ENCODE assay signal across 19 cellular contexts in the genomic region with DNA sequence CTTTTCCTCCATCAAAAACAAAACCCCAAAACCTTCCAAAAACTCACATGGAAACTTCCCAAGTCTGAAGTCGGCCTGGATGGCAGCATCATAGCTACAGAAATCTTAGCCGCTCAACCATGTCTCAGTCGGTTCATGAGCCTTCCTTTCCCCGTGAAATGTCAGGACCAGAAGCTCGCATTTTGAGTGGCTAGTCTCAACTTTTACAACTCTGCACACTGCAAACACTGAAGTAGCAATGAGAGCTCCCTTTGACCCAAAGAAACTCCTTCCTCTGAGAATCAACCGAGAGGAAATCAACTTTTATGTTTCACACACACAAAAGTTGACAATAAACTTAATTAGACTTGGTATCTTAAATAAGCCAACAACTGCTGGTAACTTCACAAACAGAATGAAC. TPM values are rescaled to one million over a fixed set of nuclear protein-coding genes. Genes with fewer than 3 reads are reported as not detected.
DNase-seq lines count a peak whose midpoint lies in the region; ATAC-seq and TF ChIP-seq lines count a peak whose summit lies in the region.
"Had no signal": no experiment of that assay in that cellular context is flagged by ENCODE, and none has a peak within 500 bp of the region (broad histone marks: within the 10 kb centered on the region; RNA-seq: fewer than 3 reads in every experiment).

No MANE protein-coding gene starts in this region.

- peak overlapping the region in 1 of 2 donors; percentile 81 for H3K9ac ChIP-seq in colonic mucosa (ENCODE audit: low read depth in 2 of 2, low read length in 2 of 2)
- H3K9ac ChIP-seq in mucosa of rectum (ENCODE audit: low read depth in 1 of 2, low read length in 2 of 2) = peak overlapping the region in 1 of 2 donors; percentile 47
- H3K9ac ChIP-seq: BLaER1 had no signal

- TF ChIP-seq CTCF in colonic mucosa (IDR thresholded peaks at IDR 0.05) = no peak
- no peak for TF ChIP-seq CTCF in progenitor cell of endocrine pancreas (IDR thresholded peaks at IDR 0.05; ENCODE audit: unreplicated experiment)

- H3K4me1 ChIP-seq in colonic mucosa = no peaks in the 10 kb centered on the region
- peaks cover 11 to 31% of the 10 kb centered on the region in 2 donors for H3K4me1 ChIP-seq in mucosa of rectum (ENCODE audit: control insufficient read depth in 2 of 2, insufficient read depth in 2 of 2, low read length in 2 of 2)
- H3K4me1 ChIP-seq: BLaER1 had no signal

- peaks cover 4% of the 10 kb centered on the region for H3K9me3 Mint-ChIP-seq in progenitor cell of endocrine pancreas (ENCODE audit: low read depth)
- H3K9me3 Mint-ChIP-seq: GM23338 had no signal

- DNase-seq in T-helper 17 cell = no peak
- DNase-seq in colonic mucosa = peak; percentile 59
- DNase-seq in progenitor cell of endocrine pancreas (ENCODE audit: low spot score, unreplicated experiment) = no peak
- DNase-seq in middle frontal gyrus (ENCODE audit: extremely low spot score, low spot score) = no peak
- DNase-seq in caudate nucleus (lab: John Stamatoyannopoulos, UW) = no peak
- DNase-seq: 8988T; CD4-positive, alpha-beta memory T cell; DMS 273 treated with DMSO at 0.1 percent for 48 hours; DMS53; DND-41; EL; HCEC 1CT had no signal

- H3K4me1 Mint-ChIP-seq in T-helper 17 cell = peaks cover 6% of the 10 kb centered on the region
- H3K4me1 Mint-ChIP-seq in progenitor cell of endocrine pancreas (ENCODE audit: low read depth) = peaks cover 29% of the 10 kb centered on the region
- H3K4me1 Mint-ChIP-seq: CD14-positive monocyte had no signal

- ATAC-seq in T-helper 17 cell (no peak), GM19035 (IDR thresholded peaks at IDR 0.05; ENCODE audit: unreplicated experiment) (no peak), GM18861 (IDR thresholded peaks at IDR 0.05; ENCODE audit: unreplicated experiment) (no peak)
- ATAC-seq: GM12878, GM23338 had no signal

- H3K36me3 ChIP-seq in colonic mucosa = no peaks in the 10 kb centered on the region
- no peaks in the 10 kb centered on the region for H3K36me3 ChIP-seq in mucosa of rectum (ENCODE audit: control insufficient read depth in 2 of 2, insufficient read depth in 2 of 2, low read length in 2 of 2)
- H3K36me3 ChIP-seq: BLaER1 had no signal

- peaks cover 11% of the 10 kb centered on the region for H3K27me3 Mint-ChIP-seq in T-helper 17 cell
- H3K27me3 Mint-ChIP-seq in progenitor cell of endocrine pancreas = no peaks in the 10 kb centered on the region

- peak overlapping the region; percentile 55 for H3K27ac ChIP-seq in colonic mucosa
- H3K27ac ChIP-seq in mucosa of rectum (ENCODE audit: low read depth in 2 of 2, low read length in 2 of 2) = peak overlapping the region; percentile 69 to 71
- no peak overlapping the region for H3K27ac ChIP-seq in caudate nucleus (ENCODE audit: low read depth, low read length)
- H3K27ac ChIP-seq: BLaER1 had no signal

- H3K27me3 ChIP-seq in colonic mucosa = no peaks in the 10 kb centered on the region
- H3K27me3 ChIP-seq in mucosa of rectum (ENCODE audit: control insufficient read depth in 2 of 2, insufficient read depth in 2 of 2, low read length in 2 of 2) = no peaks in the 10 kb centered on the region
- H3K27me3 ChIP-seq: BLaER1 had no signal

- H3K36me3 Mint-ChIP-seq in T-helper 17 cell (ENCODE audit: low read depth) = no peaks in the 10 kb centered on the region
- peaks cover 2% of the 10 kb centered on the region for H3K36me3 Mint-ChIP-seq in progenitor cell of endocrine pancreas (ENCODE audit: insufficient read depth)
- H3K36me3 Mint-ChIP-seq: CD14-positive monocyte; CD4-positive, alpha-beta memory T cell had no signal

- no peak overlapping the region for H3K4me3 Mint-ChIP-seq in T-helper 17 cell
- no peak overlapping the region for H3K4me3 Mint-ChIP-seq in progenitor cell of endocrine pancreas (ENCODE audit: low read depth)
- H3K4me3 Mint-ChIP-seq: CD14-positive monocyte; CD4-positive, alpha-beta memory T cell; GM23338 had no signal

- no peak overlapping the region for H3K4me3 ChIP-seq in colonic mucosa
- peak overlapping the region; percentile 49 to 61 for H3K4me3 ChIP-seq in mucosa of rectum (ENCODE audit: low read length in 2 of 2)
- H3K4me3 ChIP-seq: BLaER1, GM12878, GM23338 had no signal

- peak overlapping the region; percentile 39 for H3K27ac Mint-ChIP-seq in T-helper 17 cell
- peak overlapping the region; percentile 21 for H3K27ac Mint-ChIP-seq in progenitor cell of endocrine pancreas
- H3K27ac Mint-ChIP-seq: CD4-positive, alpha-beta memory T cell; GM23338 had no signal

- intact Hi-C loops in colonic mucosa (cut with DNase I) = no loop called here

- H3K9me3 ChIP-seq in T-helper 17 cell (ENCODE audit: control insufficient read depth, low read length, poor library complexity, severe bottlenecking) (no peaks in the 10 kb centered on the region), colonic mucosa (no peaks in the 10 kb centered on the region), mucosa of rectum (ENCODE audit: control insufficient read depth in 2 of 2, low read length in 2 of 2) (no peaks in the 10 kb centered on the region)

RNA-seq across cellular contexts. Expression of gene RNF32, which starts 37.6 kb away (rescaled TPM):
- total RNA-seq in T-helper 17 cell (1 to 10 TPM; 1.7 to 1.8 TPM), colonic mucosa (1 to 10 TPM; 2.0 TPM), progenitor cell of endocrine pancreas (1.6 and 2.8 TPM in 2 replicates)
